1 cellular context compared by ENCODE assay signal in the genomic region with DNA sequence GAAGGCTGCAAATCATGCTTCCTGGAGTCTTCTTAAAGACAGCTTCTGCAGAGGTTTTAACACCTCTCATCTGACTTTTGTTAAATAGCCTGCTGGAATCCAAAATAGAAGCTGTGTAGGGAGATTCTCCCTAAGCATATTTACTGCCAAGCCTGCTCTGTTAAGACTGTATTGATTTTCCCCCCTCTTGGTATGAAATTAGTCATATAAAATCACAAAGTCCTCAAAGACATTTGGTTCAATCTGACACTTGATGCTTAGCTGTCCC.
TF ChIP-seq lines count a peak whose summit lies in the region.

No MANE protein-coding gene starts in this region.

TF ChIP-seq in GM12878, 131 proteins besides CTCF, POLR2A, EP300 and RAD21:
- TF ChIP-seq, protein P1, sequence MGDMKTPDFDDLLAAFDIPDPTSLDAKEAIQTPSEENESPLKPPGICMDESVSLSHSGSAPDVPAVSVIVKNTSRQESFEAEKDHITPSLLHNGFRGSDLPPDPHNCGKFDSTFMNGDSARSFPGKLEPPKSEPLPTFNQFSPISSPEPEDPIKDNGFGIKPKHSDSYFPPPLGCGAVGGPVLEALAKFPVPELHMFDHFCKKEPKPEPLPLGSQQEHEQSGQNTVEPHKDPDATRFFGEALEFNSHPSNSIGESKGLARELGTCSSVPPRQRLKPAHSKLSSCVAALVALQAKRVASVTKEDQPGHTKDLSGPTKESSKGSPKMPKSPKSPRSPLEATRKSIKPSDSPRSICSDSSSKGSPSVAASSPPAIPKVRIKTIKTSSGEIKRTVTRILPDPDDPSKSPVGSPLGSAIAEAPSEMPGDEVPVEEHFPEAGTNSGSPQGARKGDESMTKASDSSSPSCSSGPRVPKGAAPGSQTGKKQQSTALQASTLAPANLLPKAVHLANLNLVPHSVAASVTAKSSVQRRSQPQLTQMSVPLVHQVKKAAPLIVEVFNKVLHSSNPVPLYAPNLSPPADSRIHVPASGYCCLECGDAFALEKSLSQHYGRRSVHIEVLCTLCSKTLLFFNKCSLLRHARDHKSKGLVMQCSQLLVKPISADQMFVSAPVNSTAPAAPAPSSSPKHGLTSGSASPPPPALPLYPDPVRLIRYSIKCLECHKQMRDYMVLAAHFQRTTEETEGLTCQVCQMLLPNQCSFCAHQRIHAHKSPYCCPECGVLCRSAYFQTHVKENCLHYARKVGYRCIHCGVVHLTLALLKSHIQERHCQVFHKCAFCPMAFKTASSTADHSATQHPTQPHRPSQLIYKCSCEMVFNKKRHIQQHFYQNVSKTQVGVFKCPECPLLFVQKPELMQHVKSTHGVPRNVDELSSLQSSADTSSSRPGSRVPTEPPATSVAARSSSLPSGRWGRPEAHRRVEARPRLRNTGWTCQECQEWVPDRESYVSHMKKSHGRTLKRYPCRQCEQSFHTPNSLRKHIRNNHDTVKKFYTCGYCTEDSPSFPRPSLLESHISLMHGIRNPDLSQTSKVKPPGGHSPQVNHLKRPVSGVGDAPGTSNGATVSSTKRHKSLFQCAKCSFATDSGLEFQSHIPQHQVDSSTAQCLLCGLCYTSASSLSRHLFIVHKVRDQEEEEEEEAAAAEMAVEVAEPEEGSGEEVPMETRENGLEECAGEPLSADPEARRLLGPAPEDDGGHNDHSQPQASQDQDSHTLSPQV (IDR thresholded peaks at IDR 0.05): no peak
- TF ChIP-seq, protein P2, sequence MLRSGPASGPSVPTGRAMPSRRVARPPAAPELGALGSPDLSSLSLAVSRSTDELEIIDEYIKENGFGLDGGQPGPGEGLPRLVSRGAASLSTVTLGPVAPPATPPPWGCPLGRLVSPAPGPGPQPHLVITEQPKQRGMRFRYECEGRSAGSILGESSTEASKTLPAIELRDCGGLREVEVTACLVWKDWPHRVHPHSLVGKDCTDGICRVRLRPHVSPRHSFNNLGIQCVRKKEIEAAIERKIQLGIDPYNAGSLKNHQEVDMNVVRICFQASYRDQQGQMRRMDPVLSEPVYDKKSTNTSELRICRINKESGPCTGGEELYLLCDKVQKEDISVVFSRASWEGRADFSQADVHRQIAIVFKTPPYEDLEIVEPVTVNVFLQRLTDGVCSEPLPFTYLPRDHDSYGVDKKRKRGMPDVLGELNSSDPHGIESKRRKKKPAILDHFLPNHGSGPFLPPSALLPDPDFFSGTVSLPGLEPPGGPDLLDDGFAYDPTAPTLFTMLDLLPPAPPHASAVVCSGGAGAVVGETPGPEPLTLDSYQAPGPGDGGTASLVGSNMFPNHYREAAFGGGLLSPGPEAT (IDR thresholded peaks at IDR 0.05; ENCODE audit: low read depth): no peak
- TF ChIP-seq, protein P3, sequence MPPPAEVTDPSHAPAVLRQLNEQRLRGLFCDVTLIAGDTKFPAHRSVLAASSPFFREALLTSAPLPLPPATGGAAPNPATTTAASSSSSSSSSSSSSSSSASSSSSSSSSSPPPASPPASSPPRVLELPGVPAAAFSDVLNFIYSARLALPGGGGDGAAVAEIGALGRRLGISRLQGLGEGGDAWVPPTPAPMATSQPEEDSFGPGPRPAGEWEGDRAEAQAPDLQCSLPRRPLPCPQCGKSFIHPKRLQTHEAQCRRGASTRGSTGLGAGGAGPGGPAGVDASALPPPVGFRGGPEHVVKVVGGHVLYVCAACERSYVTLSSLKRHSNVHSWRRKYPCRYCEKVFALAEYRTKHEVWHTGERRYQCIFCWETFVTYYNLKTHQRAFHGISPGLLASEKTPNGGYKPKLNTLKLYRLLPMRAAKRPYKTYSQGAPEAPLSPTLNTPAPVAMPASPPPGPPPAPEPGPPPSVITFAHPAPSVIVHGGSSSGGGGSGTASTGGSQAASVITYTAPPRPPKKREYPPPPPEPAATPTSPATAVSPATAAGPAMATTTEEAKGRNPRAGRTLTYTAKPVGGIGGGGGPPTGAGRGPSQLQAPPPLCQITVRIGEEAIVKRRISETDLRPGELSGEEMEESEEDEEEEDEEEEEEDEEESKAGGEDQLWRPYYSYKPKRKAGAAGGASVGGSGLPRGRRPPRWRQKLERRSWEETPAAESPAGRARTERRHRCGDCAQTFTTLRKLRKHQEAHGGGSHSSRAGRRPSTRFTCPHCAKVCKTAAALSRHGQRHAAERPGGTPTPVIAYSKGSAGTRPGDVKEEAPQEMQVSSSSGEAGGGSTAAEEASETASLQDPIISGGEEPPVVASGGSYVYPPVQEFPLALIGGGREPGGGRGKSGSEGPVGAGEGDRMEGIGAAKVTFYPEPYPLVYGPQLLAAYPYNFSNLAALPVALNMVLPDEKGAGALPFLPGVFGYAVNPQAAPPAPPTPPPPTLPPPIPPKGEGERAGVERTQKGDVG (CRISPR knock-in tag; IDR thresholded peaks at IDR 0.05): no peak
- TF ChIP-seq NR2C1 (IDR thresholded peaks at IDR 0.05) (no peak), RUNX3 (IDR thresholded peaks at IDR 0.05; ENCODE audit: low read length) (no peak), ZNF24 (IDR thresholded peaks at IDR 0.05) (no peak), TAF1 (IDR thresholded peaks at IDR 0.05; ENCODE audit: borderline replicate concordance, low read depth, low read length) (no peak), TARDBP (IDR thresholded peaks at IDR 0.05; ENCODE audit: borderline replicate concordance) (no peak), IKZF2 (IDR thresholded peaks at IDR 0.05) (no peak), SMARCA5 (IDR thresholded peaks at IDR 0.05) (no peak), NFIC (IDR thresholded peaks at IDR 0.05; ENCODE audit: low read depth, low read length) (no peak)
- TF ChIP-seq, protein P4, sequence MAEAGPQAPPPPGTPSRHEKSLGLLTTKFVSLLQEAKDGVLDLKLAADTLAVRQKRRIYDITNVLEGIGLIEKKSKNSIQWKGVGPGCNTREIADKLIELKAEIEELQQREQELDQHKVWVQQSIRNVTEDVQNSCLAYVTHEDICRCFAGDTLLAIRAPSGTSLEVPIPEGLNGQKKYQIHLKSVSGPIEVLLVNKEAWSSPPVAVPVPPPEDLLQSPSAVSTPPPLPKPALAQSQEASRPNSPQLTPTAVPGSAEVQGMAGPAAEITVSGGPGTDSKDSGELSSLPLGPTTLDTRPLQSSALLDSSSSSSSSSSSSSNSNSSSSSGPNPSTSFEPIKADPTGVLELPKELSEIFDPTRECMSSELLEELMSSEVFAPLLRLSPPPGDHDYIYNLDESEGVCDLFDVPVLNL (IDR thresholded peaks at IDR 0.05; ENCODE audit: low read depth, low read length): no peak
- TF ChIP-seq, protein P5, sequence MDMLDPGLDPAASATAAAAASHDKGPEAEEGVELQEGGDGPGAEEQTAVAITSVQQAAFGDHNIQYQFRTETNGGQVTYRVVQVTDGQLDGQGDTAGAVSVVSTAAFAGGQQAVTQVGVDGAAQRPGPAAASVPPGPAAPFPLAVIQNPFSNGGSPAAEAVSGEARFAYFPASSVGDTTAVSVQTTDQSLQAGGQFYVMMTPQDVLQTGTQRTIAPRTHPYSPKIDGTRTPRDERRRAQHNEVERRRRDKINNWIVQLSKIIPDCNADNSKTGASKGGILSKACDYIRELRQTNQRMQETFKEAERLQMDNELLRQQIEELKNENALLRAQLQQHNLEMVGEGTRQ (IDR thresholded peaks at IDR 0.05; ENCODE audit: borderline replicate concordance, low read depth, low read length): no peak
